Comparison of ENCODE assay signal across 1 cellular context in genomic region chr12:54389139-54389508, GRCh38.
TF ChIP-seq lines count a peak whose summit lies in the region.

No MANE protein-coding gene starts in this region.

TF ChIP-seq in H1, 55 proteins besides CTCF, POLR2A, EP300 and RAD21:
- TF ChIP-seq CHD7 (IDR thresholded peaks at IDR 0.05; ENCODE audit: insufficient replicate concordance, low read length) (no peak), KDM5A (IDR thresholded peaks at IDR 0.05; ENCODE audit: low read length) (no peak), HDAC2 (IDR thresholded peaks at IDR 0.05; ENCODE audit: borderline replicate concordance in 1 of 2, low read depth in 2 of 2, low read length in 2 of 2) (no peak), KDM4A (IDR thresholded peaks at IDR 0.05; ENCODE audit: low read depth, low read length, severe bottlenecking) (no peak), TEAD4 (IDR thresholded peaks at IDR 0.05; ENCODE audit: low read depth, low read length) (no peak), EZH2 (IDR thresholded peaks at IDR 0.05; ENCODE audit: low read depth, low read length, severe bottlenecking) (no peak), FOSL1 (IDR thresholded peaks at IDR 0.05; ENCODE audit: insufficient read depth, low read depth, low read length) (no peak)
